9 cellular contexts compared by ENCODE assay signal in the genomic region with DNA sequence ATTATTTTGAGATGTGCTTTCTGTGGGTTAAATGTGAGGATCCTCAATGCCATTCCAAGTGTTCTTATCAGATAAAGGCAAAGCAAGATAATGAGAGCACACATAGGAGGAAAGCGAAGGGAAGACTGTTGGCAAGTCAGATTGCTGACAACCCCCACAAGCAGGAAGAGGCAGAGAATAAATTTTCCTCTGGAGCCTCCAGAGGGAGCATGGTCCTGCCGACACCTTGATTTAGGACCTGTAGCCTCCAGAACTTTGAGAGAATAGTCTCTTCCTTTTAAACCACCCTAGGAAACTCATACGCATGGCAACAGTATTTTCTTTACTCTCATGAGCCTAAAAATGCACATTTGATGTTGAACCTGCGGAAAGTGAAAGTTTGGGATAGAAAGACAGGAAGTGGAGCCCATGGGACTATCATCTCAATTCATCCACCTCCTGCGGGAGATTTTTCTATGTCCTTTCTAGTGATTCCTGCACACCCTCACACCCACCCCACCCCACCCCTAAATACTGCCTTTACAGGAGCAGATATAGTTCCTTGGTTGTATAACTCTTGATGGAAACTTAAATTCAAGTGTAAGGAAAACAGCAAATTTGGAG.
DNase-seq lines count a peak whose midpoint lies in the region; ATAC-seq, FAIRE-seq and TF ChIP-seq lines count a peak whose summit lies in the region.
"Had no signal": no experiment of that assay in that cellular context is flagged by ENCODE, and none has a peak within 500 bp of the region (broad histone marks: within the 10 kb centered on the region; RNA-seq: fewer than 3 reads in every experiment).

No MANE protein-coding gene starts in this region.

- no peaks in the 10 kb centered on the region for H3K79me2 ChIP-seq in PC-3 (ENCODE audit: low read length)

- H3K27ac ChIP-seq in PC-3 (ENCODE audit: low read length), result no peak overlapping the region
- H3K27ac ChIP-seq in pancreas, result peak overlapping the region; percentile 8 to 66 (median 48)
- H3K27ac ChIP-seq: KMS-11 had no signal

- intact Hi-C loops in PC-3 (cut with micrococcal nuclease) (loop anchor here (1.0 to 5.0 kb wide), 4 partner anchors 115 to 915 kb away; a partner anchor contains a TSS), pancreas (cut with DNase I) (loop anchor here in 1 of 3 donors (10.0 kb wide), 1 partner anchor 908 kb away; no protein-coding TSS in a partner anchor)

- H3K4me1 ChIP-seq in PC-3 (ENCODE audit: insufficient read depth, low read length) (peaks cover 16% of the 10 kb centered on the region), pancreas (peaks cover 0 to 18% (median 10%) of the 10 kb centered on the region in 3 donors)

- no peak overlapping the region for H3K9ac ChIP-seq in PC-3 (ENCODE audit: low read length)
- H3K9ac ChIP-seq: KMS-11 had no signal

- 36 to 46% methylated on average over 5 of the region's 5 CpGs for WGBS in pancreas, 2 donors

- no peak for FAIRE-seq in pancreas (lab: Jason Lieb, UNC)

- H3K9me3 ChIP-seq in PC-3 (ENCODE audit: low read length) (no peaks in the 10 kb centered on the region), pancreas (no peaks in the 10 kb centered on the region)

- CTCF ChIA-PET in PC-3 (lab: Charles Lee), result interaction anchor here (0.6 kb wide), 1 partner anchor 910 kb away, joined by 7 read pairs; no protein-coding TSS in a partner anchor

- ATAC-seq in PC-3 (peak; percentile 90), pancreas (peak; percentile 82 to 93 (median 86)), HG02763 (IDR thresholded peaks at IDR 0.05; ENCODE audit: unreplicated experiment) (no peak)

- H4K20me1 ChIP-seq in PC-3 (ENCODE audit: low read length), result no peaks in the 10 kb centered on the region

- POLR2A ChIA-PET in PC-3 (lab: Charles Lee; ENCODE audit: unreplicated experiment), result no interaction called here

- no peak overlapping the region for H3K4me2 ChIP-seq in PC-3 (ENCODE audit: low read length)
- H3K4me2 ChIP-seq: KMS-11 had no signal

- no peaks in the 10 kb centered on the region for H3K9me2 ChIP-seq in PC-3 (replicated peaks; ENCODE audit: low read length)

- no TSS peak for BruUV-seq in PC-3 (replicated peaks; lab: Mats Ljungman, UMichigan)

- H3K4me3 ChIP-seq in PC-3 (ENCODE audit: low read length) (no peak overlapping the region), pancreas (no peak overlapping the region)

- TF ChIP-seq CTCF in PC-3 (conservative IDR thresholded peaks at IDR 0.05; ENCODE audit: low read depth, low read length) (peak; percentile 69), pancreas (IDR thresholded peaks at IDR 0.05) (peak in 3 of 4 donors; percentile 29 to 35 (median 35))

- H3K27me3 ChIP-seq in PC-3 (ENCODE audit: low read length) (no peaks in the 10 kb centered on the region), pancreas (no peaks in the 10 kb centered on the region)

- H3F3A ChIP-seq in PC-3 (ENCODE audit: low read length, unreplicated experiment), result no peaks in the 10 kb centered on the region

- no peaks in the 10 kb centered on the region for H3K36me3 ChIP-seq in PC-3 (ENCODE audit: low read depth, low read length)
- H3K36me3 ChIP-seq in pancreas, result no peaks in the 10 kb centered on the region

- DNase-seq in DMS53 treated with DMSO at 0.1 percent for 48 hours (lab: John Stamatoyannopoulos, UW; ENCODE audit: unreplicated experiment) (peak; percentile 60), PC-3 (peak; percentile 65), fibroblast of gingiva (ENCODE audit: low read depth) (peak; percentile 36), pancreas (peak in 4 of 6 donors; percentile 46 to 59 (median 54)), SKM-1 treated with dmso at 0.1 percent for 144 hours (lab: John Stamatoyannopoulos, UW; ENCODE audit: unreplicated experiment) (no peak), activated gamma-delta T cell (lab: John Stamatoyannopoulos, UW) (no peak)
- no peak for DNase-seq in stimulated activated CD8-positive, alpha-beta memory T cell treated with anti-CD3 and anti-CD28 coated beads, Interleukin-4, amount 100 ng/mL, for 48 hours

- no peak overlapping the region for H2AFZ ChIP-seq in PC-3 (ENCODE audit: low read length)

Comparison
In these comparisons a context has a peak if more than half of its experiments do, and no peak if none do; other contexts are left out.
1. DNase-seq: peak in DMS53 treated with DMSO at 0.1 percent for 48 hours (single experiment), PC-3 (single experiment), fibroblast of gingiva (single experiment) and pancreas (4 of 6); none in SKM-1 treated with dmso at 0.1 percent for 144 hours (single experiment), stimulated activated CD8-positive, alpha-beta memory T cell treated with anti-CD3 and anti-CD28 coated beads, Interleukin-4, amount 100 ng/mL, for 48 hours (single experiment) and activated gamma-delta T cell (single experiment).